21 cellular contexts compared by ENCODE assay signal in the genomic region with DNA sequence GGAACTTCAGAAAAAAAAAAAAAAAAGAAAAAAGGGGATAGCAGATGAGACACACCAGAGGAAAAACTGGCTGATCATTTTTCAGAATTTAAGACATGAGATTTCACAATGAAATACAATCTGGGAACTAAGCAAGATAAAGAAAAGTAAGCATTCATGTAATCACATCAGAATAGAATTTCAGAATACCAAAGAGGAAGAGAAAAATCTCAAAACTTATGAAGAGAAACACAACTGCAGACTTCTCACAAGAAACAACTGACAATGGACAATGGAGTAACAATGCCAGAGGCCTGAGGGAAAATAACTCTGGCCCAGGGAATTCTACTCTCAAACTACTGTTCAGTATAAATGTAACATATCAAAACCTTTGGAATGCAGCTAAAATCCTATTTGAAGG. TPM values are rescaled to one million over a fixed set of nuclear protein-coding genes. Genes with fewer than 3 reads are reported as not detected.
"Had no signal": no experiment of that assay in that cellular context is flagged by ENCODE, and none has a peak within 500 bp of the region (broad histone marks: within the 10 kb centered on the region; RNA-seq: fewer than 3 reads in every experiment).

No MANE protein-coding gene starts in this region.

- DNase-seq: activated CD4-positive, alpha-beta T cell treated with anti-CD3 and anti-CD28 coated beads, Interleukin-2, amount 50 U/mL, for 1 hour; activated CD4-positive, CD25-positive, alpha-beta regulatory T cell treated with anti-CD3 and anti-CD28 coated beads, Interleukin-2, amount 50 U/mL, for 72 hours; activated CD8-positive, alpha-beta T cell treated with anti-CD3 and anti-CD28 coated beads, Interleukin-2, amount 10 ng/mL, durations not matched to agents 7 days and 5 days; activated T-cell treated with anti-CD3 and anti-CD28 coated beads, Interleukin-2, amount 50 U/mL, for 1 hour; amniotic stem cell; glutamatergic neuron; immature natural killer cell; naive thymus-derived CD8-positive, alpha-beta T cell; right cardiac atrium; stimulated activated CD4-positive, alpha-beta T cell treated with anti-CD3 and anti-CD28 coated beads, Interleukin-4, amount 100 ng/mL, for 24 hours; stimulated activated naive CD4-positive, alpha-beta T cell treated with Interleukin-2 at 50 U/mL for 16 hours; T-helper 1 cell; upper lobe of left lung; WERI-Rb-1 had no signal

- H3K36me3 ChIP-seq: pancreas, thoracic aorta, upper lobe of left lung, WERI-Rb-1 had no signal

- H3K27me3 ChIP-seq: hepatocyte, pancreas, upper lobe of left lung had no signal

- H2AFZ ChIP-seq: hepatocyte had no signal

- H3K4me2 ChIP-seq: hepatocyte had no signal

- ATAC-seq: activated CD8-positive, alpha-beta T cell treated with anti-CD3 and anti-CD28 coated beads, Interleukin-2, amount 10 ng/mL, durations not matched to agents 7 days and 5 days; activated naive CD4-positive, alpha-beta T cell treated with anti-CD3 and anti-CD28 coated beads, Interleukin-2, amount 50 U/mL, for 72 hours; left lobe of liver; naive thymus-derived CD8-positive, alpha-beta T cell; pancreas; right cardiac atrium had no signal

- H3K4me1 ChIP-seq: pancreas, upper lobe of left lung had no signal

- H3K27ac ChIP-seq: coronary artery, hepatocyte, pancreas, thoracic aorta, upper lobe of left lung, WERI-Rb-1 had no signal

- H3K9me3 ChIP-seq: pancreas, thoracic aorta, upper lobe of left lung had no signal

- H3K79me2 ChIP-seq: hepatocyte had no signal

- H3K4me3 ChIP-seq: coronary artery, hepatocyte, lung, pancreas, thoracic aorta, upper lobe of left lung had no signal

RNA-seq across cellular contexts. Expression of a gene that starts 29.1 kb away (rescaled TPM):
- total RNA-seq: activated naive CD4-positive, alpha-beta T cell treated with anti-CD3 and anti-CD28 coated beads, Interleukin-2, amount 50 U/mL, for 72 hours; naive thymus-derived CD8-positive, alpha-beta T cell had no signal
